Comparison of ENCODE assay signal across 20 cellular contexts in the genomic region with DNA sequence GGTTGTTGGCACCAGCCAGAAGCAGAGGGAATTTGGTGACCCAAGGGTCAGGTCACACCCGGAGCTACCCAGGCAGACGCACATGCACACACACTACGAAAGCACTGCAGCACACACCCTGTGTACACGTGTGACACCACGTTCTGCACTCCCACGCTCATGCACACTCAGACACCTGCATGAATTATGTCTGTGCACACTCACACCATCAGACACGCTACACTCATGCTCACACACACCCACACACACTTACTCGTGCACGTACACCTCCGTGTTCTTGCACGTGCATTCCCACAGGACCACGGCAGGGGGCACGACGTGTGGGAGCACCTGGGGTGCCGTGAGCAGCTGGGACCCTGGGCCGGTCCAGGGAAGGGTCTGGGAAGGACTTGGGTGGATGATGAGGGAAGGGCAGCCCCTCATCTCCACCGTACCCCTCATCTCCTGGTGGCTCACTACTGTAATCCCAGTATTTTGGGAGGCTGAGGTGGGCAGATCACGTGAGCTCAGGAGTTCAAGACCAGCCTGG. TPM values are rescaled to one million over a fixed set of nuclear protein-coding genes. Genes with fewer than 3 reads are reported as not detected.
"Had no signal": no experiment of that assay in that cellular context is flagged by ENCODE, and none has a peak within 500 bp of the region (broad histone marks: within the 10 kb centered on the region; RNA-seq: fewer than 3 reads in every experiment).

No MANE protein-coding gene starts in this region.

- H3K36me3 ChIP-seq: neutrophil, thyroid gland had no signal

- H3K4me1 ChIP-seq: foreskin keratinocyte had no signal

- H3K27ac ChIP-seq: coronary artery, foreskin keratinocyte, neutrophil, thyroid gland had no signal

- H3K9me3 ChIP-seq: neutrophil, thyroid gland had no signal

- H3K27me3 ChIP-seq: thyroid gland had no signal

- H3K4me3 ChIP-seq: coronary artery, thyroid gland had no signal

- ATAC-seq: foreskin keratinocyte; left colon; naive thymus-derived CD4-positive, alpha-beta T cell had no signal

- DNase-seq: effector CD4-positive, alpha-beta T cell; endodermal cell; erythroblast; foreskin keratinocyte; immature natural killer cell; left colon; mammary epithelial cell; naive thymus-derived CD4-positive, alpha-beta T cell; nephron progenitor cell; small intestine; stimulated activated CD4-positive, alpha-beta T cell treated with anti-CD3 and anti-CD28 coated beads, Interleukin-2, amount 100 ng/mL, for 48 hours; stimulated activated naive CD4-positive, alpha-beta T cell treated with Interleukin-2 at 50 U/mL for 16 hours; thyroid gland had no signal

- FAIRE-seq: endothelial cell of umbilical vein, keratinocyte, small intestine had no signal

RNA-seq across cellular contexts. Expression of a gene that starts 20.8 kb away (rescaled TPM):
- total RNA-seq: mononuclear cell; naive thymus-derived CD4-positive, alpha-beta T cell; osteoblast had no signal
- polyA plus RNA-seq: immature natural killer cell; liver; naive thymus-derived CD4-positive, alpha-beta T cell had no signal
